In genomic region chr14:84749191-84749945, GRCh38 we compare ENCODE assay signal across 18 cellular contexts.
"Had no signal": no experiment of that assay in that cellular context is flagged by ENCODE, and none has a peak within 500 bp of the region (broad histone marks: within the 10 kb centered on the region; RNA-seq: fewer than 3 reads in every experiment).

No MANE protein-coding gene starts in this region.

- H3K4me1 ChIP-seq: adrenal gland, ascending aorta, prostate gland, right atrium auricular region, upper lobe of left lung had no signal

- H3K36me3 ChIP-seq: adrenal gland, ascending aorta, prostate gland, right atrium auricular region, upper lobe of left lung had no signal

- H3K4me1 Mint-ChIP-seq: memory B cell had no signal

- H3K4me3 ChIP-seq: adrenal gland, ascending aorta, mucosa of descending colon, prostate gland, right atrium auricular region, upper lobe of left lung had no signal

- DNase-seq: activated CD4-positive, alpha-beta T cell treated with anti-CD3 and anti-CD28 coated beads for 1 hour; activated CD4-positive, alpha-beta T cell treated with anti-CD3 and anti-CD28 coated beads, Interleukin-2, amount 50 U/mL, for 1 hour; activated CD8-positive, alpha-beta T cell treated with anti-CD3 and anti-CD28 coated beads, Interleukin-2, amount 10 ng/mL, durations not matched to agents 7 days and 5 days; adrenal gland; effector CD4-positive, alpha-beta T cell; hypothalamus; left colon; mucosa of descending colon; stimulated activated CD4-positive, alpha-beta T cell treated with anti-CD3 and anti-CD28 coated beads, Interleukin-4, amount 100 ng/mL, for 24 hours; stimulated activated naive CD8-positive, alpha-beta T cell treated with anti-CD3 and anti-CD28 coated beads, Interleukin-15, Interleukin-2, amounts not matched to agents 100 U/mL and 50 U/mL, for 24 hours; T-helper 1 cell; upper lobe of left lung had no signal

- H3K27me3 Mint-ChIP-seq: memory B cell had no signal

- H3K27me3 ChIP-seq: adrenal gland, ascending aorta, right atrium auricular region, upper lobe of left lung had no signal

- ATAC-seq: activated CD8-positive, alpha-beta T cell treated with anti-CD3 and anti-CD28 coated beads, Interleukin-2, amount 10 ng/mL, durations not matched to agents 7 days and 5 days; activated naive CD4-positive, alpha-beta T cell treated with anti-CD3 and anti-CD28 coated beads, Interleukin-2, amount 50 U/mL, for 72 hours; left colon; mucosa of descending colon; stimulated activated naive CD8-positive, alpha-beta T cell treated with anti-CD3 and anti-CD28 coated beads, Interleukin-15, Interleukin-2, amounts not matched to agents 100 U/mL and 50 U/mL, for 24 hours had no signal

- H3K36me3 Mint-ChIP-seq: activated naive CD4-positive, alpha-beta T cell treated with anti-CD3 and anti-CD28 coated beads, Interleukin-2, amount 50 U/mL, for 72 hours; memory B cell had no signal

- H3K4me3 Mint-ChIP-seq: activated CD8-positive, alpha-beta T cell treated with anti-CD3 and anti-CD28 coated beads, Interleukin-2, amount 10 ng/mL, durations not matched to agents 7 days and 5 days; memory B cell; neural crest cell had no signal

- H3K27ac Mint-ChIP-seq: activated CD8-positive, alpha-beta T cell treated with anti-CD3 and anti-CD28 coated beads, Interleukin-2, amount 10 ng/mL, durations not matched to agents 7 days and 5 days; activated naive CD4-positive, alpha-beta T cell treated with anti-CD3 and anti-CD28 coated beads, Interleukin-2, amount 50 U/mL, for 72 hours; memory B cell had no signal

- H3K27ac ChIP-seq: adrenal gland, ascending aorta, prostate gland, right atrium auricular region, upper lobe of left lung had no signal

- H3K9me3 ChIP-seq: adrenal gland, ascending aorta, prostate gland, right atrium auricular region, upper lobe of left lung had no signal
